Comparison of ENCODE assay signal across 8 cellular contexts in the genomic region with DNA sequence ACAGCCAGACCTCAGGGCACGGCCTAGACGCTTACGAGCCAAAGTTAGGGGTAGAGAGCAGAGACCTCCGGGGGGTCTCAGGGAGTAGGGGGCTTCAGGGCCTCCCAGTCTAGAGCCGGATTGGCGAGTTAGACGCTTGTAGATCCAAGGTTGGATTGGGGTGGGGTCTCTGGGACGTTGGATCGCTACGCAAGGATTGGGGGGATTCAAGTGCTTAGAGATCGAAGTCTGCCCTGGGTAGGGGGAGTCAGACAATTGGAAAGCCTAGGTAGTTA. TPM values are rescaled to one million over a fixed set of nuclear protein-coding genes. Genes with fewer than 3 reads are reported as not detected.
A peak's percentile ranks its signal among the peaks of the same experiment; 100 is the strongest.
DNase-seq lines count a peak whose midpoint lies in the region; ATAC-seq, FAIRE-seq and TF ChIP-seq lines count a peak whose summit lies in the region.

No MANE protein-coding gene starts in this region.

- peak overlapping the region; percentile 96 for H3K27ac ChIP-seq in astrocyte (ENCODE audit: low read depth, low read length)
- peak overlapping the region; percentile 84 to 97 for H3K27ac ChIP-seq in liver (ENCODE audit: low read depth in 1 of 2, low read length in 2 of 2)
- peak overlapping the region; percentile 97 for H3K27ac ChIP-seq in thymus (ENCODE audit: low read depth)

- no peaks in the 10 kb centered on the region for H3K36me3 ChIP-seq in astrocyte (ENCODE audit: insufficient read depth, low read length)
- H3K36me3 ChIP-seq in liver (ENCODE audit: control insufficient read depth in 4 of 4, insufficient read depth in 3 of 4, low read depth in 1 of 4, low read length in 3 of 4): no peaks in the 10 kb centered on the region
- H3K36me3 ChIP-seq in thymus (ENCODE audit: control insufficient read depth, insufficient read depth): no peaks in the 10 kb centered on the region

- H3K9me3 Mint-ChIP-seq in astrocyte (ENCODE audit: unreplicated experiment): no peaks in the 10 kb centered on the region

- peak overlapping the region; percentile 87 for H3K4me3 ChIP-seq in AG04449 (ENCODE audit: low read depth, low read length)
- peak overlapping the region; percentile 86 for H3K4me3 ChIP-seq in astrocyte (ENCODE audit: insufficient read depth, low read depth, low read length)
- peak overlapping the region; percentile 69 to 98 (median 97) for H3K4me3 ChIP-seq in liver (ENCODE audit: low read depth in 1 of 3, low read length in 3 of 3)
- peak overlapping the region; percentile 99 for H3K4me3 ChIP-seq in thymus (ENCODE audit: low read length)

- peaks cover 2% of the 10 kb centered on the region for H3K36me3 Mint-ChIP-seq in astrocyte (ENCODE audit: low read depth, unreplicated experiment)

- H2AFZ ChIP-seq in astrocyte (ENCODE audit: low read depth, low read length): peak overlapping the region; percentile 70

- H3K9me3 ChIP-seq in astrocyte (ENCODE audit: insufficient read depth, low read depth, low read length) (no peaks in the 10 kb centered on the region), liver (ENCODE audit: control insufficient read depth in 4 of 4, low read length in 3 of 4) (no peaks in the 10 kb centered on the region), thymus (ENCODE audit: control insufficient read depth) (no peaks in the 10 kb centered on the region)

- TF ChIP-seq EP300 in Ishikawa (IDR thresholded peaks at IDR 0.05; ENCODE audit: borderline replicate concordance): no peak

- under 1% methylated on average over 11 of the region's 11 CpGs for WGBS in liver
- WGBS in thymus: 1% methylated on average over 11 of the region's 11 CpGs

- H3K4me3 Mint-ChIP-seq in astrocyte (ENCODE audit: unreplicated experiment): peak overlapping the region; percentile 99

- H3K27me3 Mint-ChIP-seq in astrocyte (ENCODE audit: low read depth, unreplicated experiment): no peaks in the 10 kb centered on the region

- H4K20me1 ChIP-seq in astrocyte (ENCODE audit: insufficient read depth, low read length): peaks cover 11% of the 10 kb centered on the region

- peak overlapping the region; percentile 99 for H3K27ac Mint-ChIP-seq in astrocyte (ENCODE audit: unreplicated experiment)

- ATAC-seq in HG03095 (IDR thresholded peaks at IDR 0.05; ENCODE audit: unreplicated experiment): no peak
- no peak for ATAC-seq in GM21737 (IDR thresholded peaks at IDR 0.05; ENCODE audit: unreplicated experiment)

- POLR2A ChIA-PET in AG04449 (lab: Yijun Ruan, JAX): interaction anchor here (0.6 to 2.9 kb wide), 21 partner anchors 8 to 263 kb away, joined by 3 to 26 read pairs (median 4); partner anchors contain the start of genes APCDD1L and GNAS

- H3K27me3 ChIP-seq in astrocyte (ENCODE audit: insufficient read depth, low read length): no peaks in the 10 kb centered on the region
- no peaks in the 10 kb centered on the region for H3K27me3 ChIP-seq in liver (ENCODE audit: control insufficient read depth in 4 of 4, insufficient read depth in 4 of 4, low read length in 3 of 4)
- no peaks in the 10 kb centered on the region for H3K27me3 ChIP-seq in thymus (ENCODE audit: control insufficient read depth, insufficient read depth)

- TF ChIP-seq CTCF in AG04449 (IDR thresholded peaks at IDR 0.05; ENCODE audit: insufficient read depth, low read length, missing control alignments): no peak
- TF ChIP-seq CTCF in astrocyte (IDR thresholded peaks at IDR 0.05; ENCODE audit: insufficient read depth, low read depth, low read length): no peak
- no peak for TF ChIP-seq CTCF in liver (IDR thresholded peaks at IDR 0.05; ENCODE audit: low read depth, low read length, missing input control)

- TF ChIP-seq RAD21 in Ishikawa (IDR thresholded peaks at IDR 0.05; ENCODE audit: low read depth) (no peak), liver (IDR thresholded peaks at IDR 0.05) (no peak)

- H3K4me1 ChIP-seq in astrocyte (ENCODE audit: insufficient read depth, low read length) (peaks cover 50% of the 10 kb centered on the region), liver (ENCODE audit: control insufficient read depth in 4 of 4, insufficient read depth in 4 of 4, low read length in 3 of 4) (peaks cover 0 to 30% (median 18%) of the 10 kb centered on the region in 4 donors), thymus (ENCODE audit: control insufficient read depth, insufficient read depth, low read length) (peaks cover 5% of the 10 kb centered on the region)

- CTCF ChIA-PET in AG04449 (lab: Yijun Ruan, JAX): interaction anchor here (0.7 to 2.4 kb wide), 26 partner anchors 10 to 433 kb away, joined by 3 to 11 read pairs (median 3); partner anchors contain the start of genes GNAS and VAPB

- peak overlapping the region; percentile 99 for H3K9ac ChIP-seq in astrocyte (ENCODE audit: low read length)
- peak overlapping the region; percentile 93 to 99 for H3K9ac ChIP-seq in liver (ENCODE audit: low read depth in 1 of 2, low read length in 2 of 2)

- peaks cover 54% of the 10 kb centered on the region for H3K79me2 ChIP-seq in astrocyte (ENCODE audit: insufficient read depth, low read length)

- DNase-seq in AG04449 (ENCODE audit: low read depth, low spot score) (no peak), astrocyte (ENCODE audit: low read depth) (no peak), DMS53 treated with DMSO at 0.1 percent for 48 hours (lab: John Stamatoyannopoulos, UW; ENCODE audit: unreplicated experiment) (no peak)

- H3K4me2 ChIP-seq in astrocyte (ENCODE audit: low read length): peak overlapping the region; percentile 100

- peaks cover 14% of the 10 kb centered on the region for H3K4me1 Mint-ChIP-seq in astrocyte (ENCODE audit: low read depth, unreplicated experiment)

- FAIRE-seq in astrocyte (lab: Jason Lieb, UNC): no peak

TF ChIP-seq in Ishikawa, 13 proteins besides CTCF, POLR2A, EP300 and RAD21:
- peak; percentile 61; the same call in 1 of the 2 replicates for TF ChIP-seq ZBTB7A (IDR thresholded peaks at IDR 0.05; ENCODE audit: low read depth)
- TF ChIP-seq, protein P1, sequence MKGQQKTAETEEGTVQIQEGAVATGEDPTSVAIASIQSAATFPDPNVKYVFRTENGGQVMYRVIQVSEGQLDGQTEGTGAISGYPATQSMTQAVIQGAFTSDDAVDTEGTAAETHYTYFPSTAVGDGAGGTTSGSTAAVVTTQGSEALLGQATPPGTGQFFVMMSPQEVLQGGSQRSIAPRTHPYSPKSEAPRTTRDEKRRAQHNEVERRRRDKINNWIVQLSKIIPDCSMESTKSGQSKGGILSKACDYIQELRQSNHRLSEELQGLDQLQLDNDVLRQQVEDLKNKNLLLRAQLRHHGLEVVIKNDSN (IDR thresholded peaks at IDR 0.05): no peak
TF ChIP-seq in Ishikawa: peak in this region for 1.

TF ChIP-seq in liver, 16 proteins besides CTCF, POLR2A, EP300 and RAD21 (continues in another document):
- TF ChIP-seq FOXA2 (IDR thresholded peaks at IDR 0.05): no peak
- TF ChIP-seq EGR1 (IDR thresholded peaks at IDR 0.05; ENCODE audit: low read depth in 2 of 2): no peak
- no peak for TF ChIP-seq SP1 (IDR thresholded peaks at IDR 0.05)
- no peak for TF ChIP-seq HNF4G (IDR thresholded peaks at IDR 0.05)
- no peak for TF ChIP-seq MAX (IDR thresholded peaks at IDR 0.05)
- TF ChIP-seq JUND (IDR thresholded peaks at IDR 0.05): no peak
- no peak for TF ChIP-seq HNF4A (conservative IDR thresholded peaks at IDR 0.05)
- no peak for TF ChIP-seq RXRA (IDR thresholded peaks at IDR 0.05)
- TF ChIP-seq, protein P2, sequence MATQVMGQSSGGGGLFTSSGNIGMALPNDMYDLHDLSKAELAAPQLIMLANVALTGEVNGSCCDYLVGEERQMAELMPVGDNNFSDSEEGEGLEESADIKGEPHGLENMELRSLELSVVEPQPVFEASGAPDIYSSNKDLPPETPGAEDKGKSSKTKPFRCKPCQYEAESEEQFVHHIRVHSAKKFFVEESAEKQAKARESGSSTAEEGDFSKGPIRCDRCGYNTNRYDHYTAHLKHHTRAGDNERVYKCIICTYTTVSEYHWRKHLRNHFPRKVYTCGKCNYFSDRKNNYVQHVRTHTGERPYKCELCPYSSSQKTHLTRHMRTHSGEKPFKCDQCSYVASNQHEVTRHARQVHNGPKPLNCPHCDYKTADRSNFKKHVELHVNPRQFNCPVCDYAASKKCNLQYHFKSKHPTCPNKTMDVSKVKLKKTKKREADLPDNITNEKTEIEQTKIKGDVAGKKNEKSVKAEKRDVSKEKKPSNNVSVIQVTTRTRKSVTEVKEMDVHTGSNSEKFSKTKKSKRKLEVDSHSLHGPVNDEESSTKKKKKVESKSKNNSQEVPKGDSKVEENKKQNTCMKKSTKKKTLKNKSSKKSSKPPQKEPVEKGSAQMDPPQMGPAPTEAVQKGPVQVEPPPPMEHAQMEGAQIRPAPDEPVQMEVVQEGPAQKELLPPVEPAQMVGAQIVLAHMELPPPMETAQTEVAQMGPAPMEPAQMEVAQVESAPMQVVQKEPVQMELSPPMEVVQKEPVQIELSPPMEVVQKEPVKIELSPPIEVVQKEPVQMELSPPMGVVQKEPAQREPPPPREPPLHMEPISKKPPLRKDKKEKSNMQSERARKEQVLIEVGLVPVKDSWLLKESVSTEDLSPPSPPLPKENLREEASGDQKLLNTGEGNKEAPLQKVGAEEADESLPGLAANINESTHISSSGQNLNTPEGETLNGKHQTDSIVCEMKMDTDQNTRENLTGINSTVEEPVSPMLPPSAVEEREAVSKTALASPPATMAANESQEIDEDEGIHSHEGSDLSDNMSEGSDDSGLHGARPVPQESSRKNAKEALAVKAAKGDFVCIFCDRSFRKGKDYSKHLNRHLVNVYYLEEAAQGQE (IDR thresholded peaks at IDR 0.05): no peak
- no peak for TF ChIP-seq ZBTB33 (IDR thresholded peaks at IDR 0.05)
- TF ChIP-seq YY1 (IDR thresholded peaks at IDR 0.05): no peak

RNA-seq across cellular contexts. Expression of gene STX16, which starts 0.4 kb away (rescaled TPM):
- total RNA-seq in astrocyte (54.3 and 59.3 TPM in 2 replicates), liver (10 to 100 TPM; 18.6 to 32.5 TPM)
- polyA plus RNA-seq in liver (10 to 100 TPM in 1 of 2 donors, 1 to 10 TPM in 1; 8.5 to 14.7 TPM), thymus (97.9 TPM)

RNA-seq across cellular contexts. Expression of gene NPEPL1, which starts 41.1 kb away (rescaled TPM):
- total RNA-seq in astrocyte (25.4 and 27.1 TPM in 2 replicates), liver (10 to 100 TPM in 1 of 2 donors, 1 to 10 TPM in 1; 8.0 to 13.3 TPM)
- polyA plus RNA-seq in liver (10 to 100 TPM; 10.7 to 11.0 TPM), thymus (52.3 TPM)
